Comparison of ENCODE assay signal across 13 cellular contexts in the genomic region with DNA sequence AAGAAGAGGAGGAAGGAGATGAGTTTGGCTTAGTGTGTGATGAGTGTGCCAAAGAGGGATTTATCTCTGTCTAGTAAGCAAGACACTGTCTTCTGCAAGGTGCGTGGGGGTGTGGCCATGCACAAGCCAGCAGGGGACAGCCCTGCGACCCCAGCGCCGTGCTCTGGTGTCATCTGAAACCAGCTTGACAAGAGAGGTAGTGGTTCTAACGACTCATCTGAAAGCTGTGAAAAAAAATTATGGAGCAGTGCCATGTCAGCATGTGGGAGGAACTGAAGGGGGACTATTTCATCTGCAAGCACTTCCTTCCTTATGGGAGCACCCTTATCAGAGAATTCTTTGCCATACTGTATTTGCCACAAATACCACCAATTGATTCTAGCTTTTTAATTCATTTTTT.
DNase-seq lines count a peak whose midpoint lies in the region; ATAC-seq and TF ChIP-seq lines count a peak whose summit lies in the region.
"Had no signal": no experiment of that assay in that cellular context is flagged by ENCODE, and none has a peak within 500 bp of the region (broad histone marks: within the 10 kb centered on the region; RNA-seq: fewer than 3 reads in every experiment).

No MANE protein-coding gene starts in this region.

- TF ChIP-seq CTCF in neural cell (IDR thresholded peaks at IDR 0.05; ENCODE audit: poor library complexity, severe bottlenecking) (no peak), MM.1S (IDR thresholded peaks at IDR 0.05; ENCODE audit: low read length) (no peak)

- H3F3A ChIP-seq in neural cell (ENCODE audit: insufficient read depth, low read length, poor library complexity, severe bottlenecking) (no peaks in the 10 kb centered on the region), MM.1S (ENCODE audit: insufficient read depth, low read length) (no peaks in the 10 kb centered on the region)

- H3K27me3 ChIP-seq in neural cell (ENCODE audit: insufficient read depth, low read depth, low read length) (no peaks in the 10 kb centered on the region), MM.1S (replicated peaks; ENCODE audit: insufficient read depth, low read length) (no peaks in the 10 kb centered on the region)

- no peaks in the 10 kb centered on the region for H3K79me2 ChIP-seq in neural cell (replicated peaks; ENCODE audit: insufficient read depth, low read length)
- no peaks in the 10 kb centered on the region for H3K79me2 ChIP-seq in MM.1S (ENCODE audit: low read length)

- no peaks in the 10 kb centered on the region for H3K9me3 ChIP-seq in neural cell (ENCODE audit: low read length)
- H3K9me3 ChIP-seq in MM.1S (replicated peaks; ENCODE audit: insufficient read depth, low read length): no peaks in the 10 kb centered on the region

- peak overlapping the region; percentile 41 for H3K4me3 ChIP-seq in neural cell (ENCODE audit: low read length)
- H3K4me3 ChIP-seq in MM.1S (ENCODE audit: low read length): no peak overlapping the region

- TF ChIP-seq EP300 in neural cell (conservative IDR thresholded peaks at IDR 0.05; ENCODE audit: poor library complexity, severe bottlenecking): no peak

- no peaks in the 10 kb centered on the region for H4K20me1 ChIP-seq in neural cell (ENCODE audit: insufficient read depth)
- no peaks in the 10 kb centered on the region for H4K20me1 ChIP-seq in MM.1S (ENCODE audit: insufficient read depth, low read length)

- H3K9ac ChIP-seq in neural cell (ENCODE audit: low read length): peak overlapping the region; percentile 22
- no peak overlapping the region for H3K9ac ChIP-seq in MM.1S (ENCODE audit: low read length)

- H3K4me2 ChIP-seq in neural cell (ENCODE audit: low read length): no peak overlapping the region
- H3K4me2 ChIP-seq in MM.1S (ENCODE audit: low read depth, low read length): no peak overlapping the region

- H3K9me2 ChIP-seq in neural cell (ENCODE audit: insufficient read depth, low read length): no peaks in the 10 kb centered on the region
- no peaks in the 10 kb centered on the region for H3K9me2 ChIP-seq in MM.1S (replicated peaks; ENCODE audit: insufficient read depth, low read length)

- peak; percentile 62 for DNase-seq in NCI-H128 (lab: John Stamatoyannopoulos, UW; ENCODE audit: unreplicated experiment)
- peak; percentile 96 for DNase-seq in NCI-H748 (lab: John Stamatoyannopoulos, UW; ENCODE audit: unreplicated experiment)
- no peak for DNase-seq in hepatic stellate cell (ENCODE audit: low spot score)
- DNase-seq in SHP77 treated with DMSO at 0.1 percent for 48 hours (lab: John Stamatoyannopoulos, UW): no peak
- no peak for DNase-seq in MM.1S
- DNase-seq: activated CD4-positive, alpha-beta T cell treated with anti-CD3 and anti-CD28 coated beads for 48 hours; CD4-positive, CD25-positive, alpha-beta regulatory T cell; PC-3; substantia nigra had no signal

- TF ChIP-seq RAD21 in neural cell (conservative IDR thresholded peaks at IDR 0.05): peak; percentile 2

- H2AFZ ChIP-seq in neural cell (ENCODE audit: low read depth, low read length) (no peak overlapping the region), MM.1S (ENCODE audit: low read length) (no peak overlapping the region)

- H3K27ac ChIP-seq in neural cell (ENCODE audit: low read length): peak overlapping the region; percentile 78
- no peak overlapping the region for H3K27ac ChIP-seq in MM.1S (ENCODE audit: low read length)

- ATAC-seq in GM18858 (IDR thresholded peaks at IDR 0.05; ENCODE audit: unreplicated experiment) (peak; percentile 68), GM21423 (IDR thresholded peaks at IDR 0.05; ENCODE audit: unreplicated experiment) (no peak)
- ATAC-seq: natural killer cell treated with Interleukin-12 subunit alpha and Interleukin-12 subunit beta and Interleukin-15 and Interleukin-18, amount 100 ng/mL, for 72 hours; PC-3 had no signal

- no peaks in the 10 kb centered on the region for H3K36me3 ChIP-seq in neural cell (ENCODE audit: insufficient read depth, low read length)
- no peaks in the 10 kb centered on the region for H3K36me3 ChIP-seq in MM.1S (replicated peaks; ENCODE audit: insufficient read depth, low read length)

- no peaks in the 10 kb centered on the region for H3K4me1 ChIP-seq in MM.1S (ENCODE audit: low read length)

TF ChIP-seq in neural cell, 6 proteins besides CTCF, POLR2A, EP300 and RAD21:
- TF ChIP-seq EZH2 (IDR thresholded peaks at IDR 0.05; ENCODE audit: borderline replicate concordance, insufficient read depth, low read length, poor library complexity, severe bottlenecking) (no peak), MXI1 (conservative IDR thresholded peaks at IDR 0.05; ENCODE audit: poor library complexity, severe bottlenecking) (peak; percentile 10), SMC3 (conservative IDR thresholded peaks at IDR 0.05; ENCODE audit: poor library complexity) (peak; percentile 17), POLR2AphosphoS5 (IDR thresholded peaks at IDR 0.05) (no peak), TAF1 (IDR thresholded peaks at IDR 0.05; ENCODE audit: low read depth) (no peak)
- TF ChIP-seq, protein P1, sequence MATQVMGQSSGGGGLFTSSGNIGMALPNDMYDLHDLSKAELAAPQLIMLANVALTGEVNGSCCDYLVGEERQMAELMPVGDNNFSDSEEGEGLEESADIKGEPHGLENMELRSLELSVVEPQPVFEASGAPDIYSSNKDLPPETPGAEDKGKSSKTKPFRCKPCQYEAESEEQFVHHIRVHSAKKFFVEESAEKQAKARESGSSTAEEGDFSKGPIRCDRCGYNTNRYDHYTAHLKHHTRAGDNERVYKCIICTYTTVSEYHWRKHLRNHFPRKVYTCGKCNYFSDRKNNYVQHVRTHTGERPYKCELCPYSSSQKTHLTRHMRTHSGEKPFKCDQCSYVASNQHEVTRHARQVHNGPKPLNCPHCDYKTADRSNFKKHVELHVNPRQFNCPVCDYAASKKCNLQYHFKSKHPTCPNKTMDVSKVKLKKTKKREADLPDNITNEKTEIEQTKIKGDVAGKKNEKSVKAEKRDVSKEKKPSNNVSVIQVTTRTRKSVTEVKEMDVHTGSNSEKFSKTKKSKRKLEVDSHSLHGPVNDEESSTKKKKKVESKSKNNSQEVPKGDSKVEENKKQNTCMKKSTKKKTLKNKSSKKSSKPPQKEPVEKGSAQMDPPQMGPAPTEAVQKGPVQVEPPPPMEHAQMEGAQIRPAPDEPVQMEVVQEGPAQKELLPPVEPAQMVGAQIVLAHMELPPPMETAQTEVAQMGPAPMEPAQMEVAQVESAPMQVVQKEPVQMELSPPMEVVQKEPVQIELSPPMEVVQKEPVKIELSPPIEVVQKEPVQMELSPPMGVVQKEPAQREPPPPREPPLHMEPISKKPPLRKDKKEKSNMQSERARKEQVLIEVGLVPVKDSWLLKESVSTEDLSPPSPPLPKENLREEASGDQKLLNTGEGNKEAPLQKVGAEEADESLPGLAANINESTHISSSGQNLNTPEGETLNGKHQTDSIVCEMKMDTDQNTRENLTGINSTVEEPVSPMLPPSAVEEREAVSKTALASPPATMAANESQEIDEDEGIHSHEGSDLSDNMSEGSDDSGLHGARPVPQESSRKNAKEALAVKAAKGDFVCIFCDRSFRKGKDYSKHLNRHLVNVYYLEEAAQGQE (IDR thresholded peaks at IDR 0.05; ENCODE audit: borderline replicate concordance): no peak
TF ChIP-seq in neural cell: peak in this region for 2.

Comparison
In these comparisons a context has a peak if more than half of its experiments do, and no peak if none do; other contexts are left out.
1. DNase-seq: peak in NCI-H128 (single experiment) and NCI-H748 (single experiment); none in hepatic stellate cell (single experiment), SHP77 treated with DMSO at 0.1 percent for 48 hours (single experiment) and MM.1S (single experiment).